1 cellular context compared by ENCODE assay signal in genomic region chr1:19390166-19390850, GRCh38.
TF ChIP-seq lines count a peak whose summit lies in the region.

No MANE protein-coding gene starts in this region.

TF ChIP-seq in K562, 482 proteins besides CTCF, POLR2A, EP300 and RAD21 (continued from another document):
- TF ChIP-seq, protein P1, sequence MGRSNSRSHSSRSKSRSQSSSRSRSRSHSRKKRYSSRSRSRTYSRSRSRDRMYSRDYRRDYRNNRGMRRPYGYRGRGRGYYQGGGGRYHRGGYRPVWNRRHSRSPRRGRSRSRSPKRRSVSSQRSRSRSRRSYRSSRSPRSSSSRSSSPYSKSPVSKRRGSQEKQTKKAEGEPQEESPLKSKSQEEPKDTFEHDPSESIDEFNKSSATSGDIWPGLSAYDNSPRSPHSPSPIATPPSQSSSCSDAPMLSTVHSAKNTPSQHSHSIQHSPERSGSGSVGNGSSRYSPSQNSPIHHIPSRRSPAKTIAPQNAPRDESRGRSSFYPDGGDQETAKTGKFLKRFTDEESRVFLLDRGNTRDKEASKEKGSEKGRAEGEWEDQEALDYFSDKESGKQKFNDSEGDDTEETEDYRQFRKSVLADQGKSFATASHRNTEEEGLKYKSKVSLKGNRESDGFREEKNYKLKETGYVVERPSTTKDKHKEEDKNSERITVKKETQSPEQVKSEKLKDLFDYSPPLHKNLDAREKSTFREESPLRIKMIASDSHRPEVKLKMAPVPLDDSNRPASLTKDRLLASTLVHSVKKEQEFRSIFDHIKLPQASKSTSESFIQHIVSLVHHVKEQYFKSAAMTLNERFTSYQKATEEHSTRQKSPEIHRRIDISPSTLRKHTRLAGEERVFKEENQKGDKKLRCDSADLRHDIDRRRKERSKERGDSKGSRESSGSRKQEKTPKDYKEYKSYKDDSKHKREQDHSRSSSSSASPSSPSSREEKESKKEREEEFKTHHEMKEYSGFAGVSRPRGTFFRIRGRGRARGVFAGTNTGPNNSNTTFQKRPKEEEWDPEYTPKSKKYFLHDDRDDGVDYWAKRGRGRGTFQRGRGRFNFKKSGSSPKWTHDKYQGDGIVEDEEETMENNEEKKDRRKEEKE (IDR thresholded peaks at IDR 0.05; ENCODE audit: borderline replicate concordance in 1 of 2, control insufficient read depth in 1 of 2, low read depth in 2 of 2, low read length in 1 of 2), result no peak
- no peak for TF ChIP-seq TOE1 (IDR thresholded peaks at IDR 0.05; ENCODE audit: borderline replicate concordance)
- no peak for TF ChIP-seq TOE1 (CRISPR knock-in tag; IDR thresholded peaks at IDR 0.05; ENCODE audit: borderline replicate concordance, low read depth)
- TF ChIP-seq SIRT6 (IDR thresholded peaks at IDR 0.05; ENCODE audit: low read depth, low read length), result no peak
- TF ChIP-seq, protein P2, sequence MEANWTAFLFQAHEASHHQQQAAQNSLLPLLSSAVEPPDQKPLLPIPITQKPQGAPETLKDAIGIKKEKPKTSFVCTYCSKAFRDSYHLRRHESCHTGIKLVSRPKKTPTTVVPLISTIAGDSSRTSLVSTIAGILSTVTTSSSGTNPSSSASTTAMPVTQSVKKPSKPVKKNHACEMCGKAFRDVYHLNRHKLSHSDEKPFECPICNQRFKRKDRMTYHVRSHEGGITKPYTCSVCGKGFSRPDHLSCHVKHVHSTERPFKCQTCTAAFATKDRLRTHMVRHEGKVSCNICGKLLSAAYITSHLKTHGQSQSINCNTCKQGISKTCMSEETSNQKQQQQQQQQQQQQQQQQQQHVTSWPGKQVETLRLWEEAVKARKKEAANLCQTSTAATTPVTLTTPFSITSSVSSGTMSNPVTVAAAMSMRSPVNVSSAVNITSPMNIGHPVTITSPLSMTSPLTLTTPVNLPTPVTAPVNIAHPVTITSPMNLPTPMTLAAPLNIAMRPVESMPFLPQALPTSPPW (CRISPR knock-in tag; IDR thresholded peaks at IDR 0.05), result no peak
- no peak for TF ChIP-seq RFX7 (CRISPR knock-in tag; IDR thresholded peaks at IDR 0.05)
- TF ChIP-seq, protein P3, sequence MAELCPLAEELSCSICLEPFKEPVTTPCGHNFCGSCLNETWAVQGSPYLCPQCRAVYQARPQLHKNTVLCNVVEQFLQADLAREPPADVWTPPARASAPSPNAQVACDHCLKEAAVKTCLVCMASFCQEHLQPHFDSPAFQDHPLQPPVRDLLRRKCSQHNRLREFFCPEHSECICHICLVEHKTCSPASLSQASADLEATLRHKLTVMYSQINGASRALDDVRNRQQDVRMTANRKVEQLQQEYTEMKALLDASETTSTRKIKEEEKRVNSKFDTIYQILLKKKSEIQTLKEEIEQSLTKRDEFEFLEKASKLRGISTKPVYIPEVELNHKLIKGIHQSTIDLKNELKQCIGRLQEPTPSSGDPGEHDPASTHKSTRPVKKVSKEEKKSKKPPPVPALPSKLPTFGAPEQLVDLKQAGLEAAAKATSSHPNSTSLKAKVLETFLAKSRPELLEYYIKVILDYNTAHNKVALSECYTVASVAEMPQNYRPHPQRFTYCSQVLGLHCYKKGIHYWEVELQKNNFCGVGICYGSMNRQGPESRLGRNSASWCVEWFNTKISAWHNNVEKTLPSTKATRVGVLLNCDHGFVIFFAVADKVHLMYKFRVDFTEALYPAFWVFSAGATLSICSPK (IDR thresholded peaks at IDR 0.05; ENCODE audit: borderline replicate concordance), result no peak
